1 cellular context compared by ENCODE assay signal in genomic region chr17:68141050-68141449, GRCh38.
TF ChIP-seq lines count a peak whose summit lies in the region.

No MANE protein-coding gene starts in this region.

TF ChIP-seq in IMR-90, 13 proteins besides CTCF, POLR2A, EP300 and RAD21 (continued from another document):
- TF ChIP-seq USF2 (IDR thresholded peaks at IDR 0.05; ENCODE audit: low read depth, low read length) (no peak), CEBPB (IDR thresholded peaks at IDR 0.05; ENCODE audit: low read depth, low read length) (no peak), ELK1 (IDR thresholded peaks at IDR 0.05; ENCODE audit: borderline replicate concordance, low read depth, low read length) (no peak), CHD1 (IDR thresholded peaks at IDR 0.05; ENCODE audit: low read depth, low read length) (no peak), MAFK (IDR thresholded peaks at IDR 0.05; ENCODE audit: low read depth, low read length) (no peak)
